9 cellular contexts compared by ENCODE assay signal in the genomic region with DNA sequence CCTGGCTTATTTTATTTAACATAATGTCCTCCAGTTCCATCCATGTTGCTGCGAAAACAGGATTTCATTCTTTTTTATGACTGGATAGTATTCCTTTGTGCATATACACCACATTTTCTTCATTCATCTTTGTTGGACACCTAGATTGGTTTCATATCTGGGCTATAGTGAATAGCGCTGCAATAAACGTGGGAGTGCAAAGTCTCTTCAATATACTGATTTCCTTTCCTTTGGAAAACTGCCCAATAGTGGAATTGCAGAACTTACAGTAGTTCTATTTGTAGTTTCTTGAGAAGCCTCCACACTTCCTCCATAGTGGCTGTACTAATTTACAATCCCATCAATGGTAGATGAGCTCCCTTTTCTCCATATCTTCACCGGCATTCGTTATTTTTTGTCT.
"Had no signal": no experiment of that assay in that cellular context is flagged by ENCODE, and none has a peak within 500 bp of the region (broad histone marks: within the 10 kb centered on the region; RNA-seq: fewer than 3 reads in every experiment).

No MANE protein-coding gene starts in this region.

- H3K36me3 ChIP-seq: HAP-1 had no signal

- ATAC-seq: HCT116, HepG2 had no signal

- DNase-seq: GM23248, GOT3, H7, HFFc6, KBM-7 had no signal

- FAIRE-seq: HepG2 had no signal

- H3K27ac Mint-ChIP-seq: HFFc6, IgD-negative memory B cell had no signal

- H3K9ac ChIP-seq: GM23248 had no signal

- H2AFZ ChIP-seq: GM23248 had no signal

- H3K4me3 ChIP-seq: GM23248, HAP-1 had no signal

- H3K4me1 ChIP-seq: HAP-1 had no signal

- H3K9me3 Mint-ChIP-seq: HFFc6, IgD-negative memory B cell had no signal

- H3K27ac ChIP-seq: GM23248 had no signal

- H3K36me3 Mint-ChIP-seq: IgD-negative memory B cell had no signal

- H3K9me3 ChIP-seq: HAP-1 had no signal

- H3K4me3 Mint-ChIP-seq: HFFc6 had no signal
